ENCODE assay signal across 34 cellular contexts in genomic region chr14:26424537-26424936, GRCh38.
"Had no signal": no experiment of that assay in that cellular context is flagged by ENCODE, and none has a peak within 500 bp of the region (broad histone marks: within the 10 kb centered on the region; RNA-seq: fewer than 3 reads in every experiment).

No MANE protein-coding gene starts in this region.

- H3K36me3 ChIP-seq: MG63 had no signal

- DNase-seq: Karpas-422, Kasumi-1, MG63, MM.1S, MV-4-11, NCI-H1048, NCI-H1092, NCI-H1092 treated with DMSO at 0.1 percent for 48 hours, NCI-H1105, NCI-H1105 treated with DMSO at 0.1 percent for 48 hours, NCI-H1417, NCI-H1417 treated with DMSO at 0.1 percent for 48 hours, NCI-H1436, NCI-H1436 treated with DMSO at 0.1 percent for 48 hours, NCI-H146, NCI-H1694, NCI-H1694 treated with DMSO at 0.1 percent for 48 hours, NCI-H187, NCI-H187 treated with DMSO at 0.1 percent for 48 hours, NCI-H1930, NCI-H2029, NCI-H2029 treated with DMSO at 0.1 percent for 48 hours, NCI-H2081, NCI-H2081 treated with DMSO at 0.1 percent for 48 hours, NCI-H2107, NCI-H2171, NCI-H2171 treated with DMSO at 0.1 percent for 48 hours, NCI-H2227 treated with DMSO at 0.1 percent for 48 hours, NCI-H226, NCI-H345, NCI-H446, NCI-H446 treated with DMSO at 0.1 percent for 48 hours, NCI-H510A, NCI-H510A treated with DMSO at 0.1 percent for 48 hours had no signal

- H3K4me3 ChIP-seq: MG63 had no signal

- H3K9me3 ChIP-seq: MG63 had no signal

- H3K27me3 ChIP-seq: MG63 had no signal
